21 cellular contexts compared by ENCODE assay signal in the genomic region with DNA sequence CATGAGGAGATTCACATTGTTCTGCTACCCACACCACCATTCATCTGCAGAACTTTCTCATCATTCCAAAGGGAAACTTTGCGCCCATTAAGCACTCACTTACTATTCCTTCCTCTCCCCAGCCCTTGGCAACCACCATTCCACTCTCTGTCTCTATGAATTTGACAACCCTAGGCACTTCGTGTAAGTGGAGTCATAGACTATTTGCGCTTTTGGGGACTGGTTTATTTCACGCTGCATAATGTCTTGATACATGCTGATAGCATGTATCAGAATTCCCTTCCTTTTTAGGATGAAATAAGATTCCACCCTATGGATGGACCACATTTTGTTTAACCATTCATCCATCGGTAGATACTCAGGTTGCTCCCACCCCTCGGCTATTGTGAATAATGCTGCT. TPM values are rescaled to one million over a fixed set of nuclear protein-coding genes. Genes with fewer than 3 reads are reported as not detected.
DNase-seq lines count a peak whose midpoint lies in the region; TF ChIP-seq lines count a peak whose summit lies in the region.
"Had no signal": no experiment of that assay in that cellular context is flagged by ENCODE, and none has a peak within 500 bp of the region (broad histone marks: within the 10 kb centered on the region; RNA-seq: fewer than 3 reads in every experiment).

No MANE protein-coding gene starts in this region.

- H3K36me3 ChIP-seq in esophagus muscularis mucosa (no peaks in the 10 kb centered on the region), muscle layer of colon (ENCODE audit: insufficient read depth, low read length) (no peaks in the 10 kb centered on the region), sigmoid colon (no peaks in the 10 kb centered on the region), transverse colon (no peaks in the 10 kb centered on the region), MM.1S (replicated peaks; ENCODE audit: insufficient read depth, low read length) (no peaks in the 10 kb centered on the region)
- H3K36me3 ChIP-seq: BE2C; BLaER1 treated with 17β-estradiol and CSF1 and Interleukin-3, amounts not matched to agents 10 nM and 100 nM; HAP-1 had no signal

- no peak overlapping the region for H3K4me2 ChIP-seq in MM.1S (ENCODE audit: low read depth, low read length)
- H3K4me2 ChIP-seq: GM23338 had no signal

- H3K9me3 ChIP-seq in esophagus muscularis mucosa (no peaks in the 10 kb centered on the region), muscle layer of colon (ENCODE audit: low read length) (no peaks in the 10 kb centered on the region), sigmoid colon (no peaks in the 10 kb centered on the region), transverse colon (no peaks in the 10 kb centered on the region), MM.1S (replicated peaks; ENCODE audit: insufficient read depth, low read length) (no peaks in the 10 kb centered on the region)
- H3K9me3 ChIP-seq: BE2C; BLaER1 treated with 17β-estradiol and CSF1 and Interleukin-3, amounts not matched to agents 10 nM and 100 nM; HAP-1 had no signal

- peak overlapping the region in 3 of 4 donors; percentile 69 to 94 (median 93) for H3K27ac ChIP-seq in esophagus muscularis mucosa (replicated peaks in 1 of 4)
- H3K27ac ChIP-seq in muscle layer of colon (ENCODE audit: low read depth, low read length) = peak overlapping the region; percentile 73
- H3K27ac ChIP-seq in sigmoid colon = peak overlapping the region; percentile 92 to 97 (median 96)
- H3K27ac ChIP-seq in transverse colon = peak overlapping the region; percentile 0 to 91 (median 86)
- no peak overlapping the region for H3K27ac ChIP-seq in MM.1S (ENCODE audit: low read length)
- H3K27ac ChIP-seq: 22Rv1; BLaER1 treated with 17β-estradiol and CSF1 and Interleukin-3, amounts not matched to agents 10 nM and 100 nM had no signal

- intact Hi-C loops in esophagus muscularis mucosa (cut with DNase I) (no loop called here), sigmoid colon (cut with DNase I) (no loop called here), transverse colon (cut with DNase I; ENCODE audit: low total_unique reads) (loop anchor here (5.0 kb wide), 1 partner anchor 36 kb away; no protein-coding TSS in a partner anchor)

- TF ChIP-seq POLR2A in esophagus muscularis mucosa (IDR thresholded peaks at IDR 0.05; ENCODE audit: low read depth) = no peak
- TF ChIP-seq POLR2A in sigmoid colon (IDR thresholded peaks at IDR 0.05) = no peak
- TF ChIP-seq POLR2A in transverse colon (IDR thresholded peaks at IDR 0.05) = no peak

- no peak overlapping the region for H2AFZ ChIP-seq in MM.1S (ENCODE audit: low read length)
- H2AFZ ChIP-seq: GM23338 had no signal

- H3K4me3 ChIP-seq in esophagus muscularis mucosa = no peak overlapping the region
- no peak overlapping the region for H3K4me3 ChIP-seq in muscle layer of colon (ENCODE audit: low read depth in 1 of 2, low read length in 2 of 2)
- no peak overlapping the region for H3K4me3 ChIP-seq in sigmoid colon
- no peak overlapping the region for H3K4me3 ChIP-seq in transverse colon
- H3K4me3 ChIP-seq in MM.1S (ENCODE audit: low read length) = no peak overlapping the region
- H3K4me3 ChIP-seq: BLaER1 treated with 17β-estradiol and CSF1 and Interleukin-3, amounts not matched to agents 10 nM and 100 nM; GM23338; HAP-1 had no signal

- no peak overlapping the region for H3K9ac ChIP-seq in muscle layer of colon (ENCODE audit: low read length)
- H3K9ac ChIP-seq in MM.1S (ENCODE audit: low read length) = no peak overlapping the region
- H3K9ac ChIP-seq: BLaER1 treated with 17β-estradiol and CSF1 and Interleukin-3, amounts not matched to agents 10 nM and 100 nM had no signal

- 89% methylated on average over 6 of the region's 6 CpGs for WGBS in esophagus muscularis mucosa
- WGBS in sigmoid colon, 2 donors = 92 to 94% methylated on average over 6 of the region's 6 CpGs
- 88 to 100% methylated on average over 3 to 6 of the region's 6 CpGs for WGBS in transverse colon (ENCODE audit: low coverage in 1 of 2), 2 donors

- TF ChIP-seq EP300 in esophagus muscularis mucosa (IDR thresholded peaks at IDR 0.05) = no peak
- TF ChIP-seq EP300 in sigmoid colon (IDR thresholded peaks at IDR 0.05) = peak in 1 of 4 donors; percentile 24
- no peak for TF ChIP-seq EP300 in transverse colon (IDR thresholded peaks at IDR 0.05; ENCODE audit: low read depth)

- H3K9me2 ChIP-seq in MM.1S (replicated peaks; ENCODE audit: insufficient read depth, low read length) = no peaks in the 10 kb centered on the region

- DNase-seq in esophagus muscularis mucosa (ENCODE audit: extremely low spot score) (no peak), sigmoid colon (peak; percentile 50), transverse colon (no peak), HK-2 (ENCODE audit: unreplicated experiment) (no peak), UCSD-AML1 (lab: John Stamatoyannopoulos, UW; ENCODE audit: unreplicated experiment) (no peak), MM.1S (no peak), occipital lobe (lab: John Stamatoyannopoulos, UW) (no peak)
- DNase-seq: AML-193; BE2C; CD4-positive, alpha-beta T cell; CD8-positive, alpha-beta memory T cell; DMS53; DMS79 treated with DMSO at 0.1 percent for 48 hours; GF-D8; HFFc6 had no signal

- H3K4me1 ChIP-seq in esophagus muscularis mucosa (peaks cover 25 to 76% (median 66%) of the 10 kb centered on the region in 4 donors), muscle layer of colon (ENCODE audit: insufficient read depth, low read length) (peaks cover 78% of the 10 kb centered on the region), sigmoid colon (peaks cover 0 to 91% (median 78%) of the 10 kb centered on the region in 4 donors), transverse colon (peaks cover 0 to 17% (median 11%) of the 10 kb centered on the region in 4 donors), MM.1S (ENCODE audit: low read length) (peaks cover 4% of the 10 kb centered on the region; the same call in 1 of the 2 replicates)
- H3K4me1 ChIP-seq: HAP-1 had no signal

- in situ Hi-C loops in transverse colon (cut with MboI; ENCODE audit: low pct_ligation_motif_present in 1 of 4, low pct_unique_long_range_greater_than_20kb in 1 of 4, low sequenced_read_pairs in 3 of 4) = no loop called here

- no peaks in the 10 kb centered on the region for H4K20me1 ChIP-seq in MM.1S (ENCODE audit: insufficient read depth, low read length)

- no peaks in the 10 kb centered on the region for H3K27me3 ChIP-seq in esophagus muscularis mucosa
- no peaks in the 10 kb centered on the region for H3K27me3 ChIP-seq in muscle layer of colon (ENCODE audit: control insufficient read depth in 1 of 2, insufficient read depth in 2 of 2, low read length in 2 of 2)
- H3K27me3 ChIP-seq in sigmoid colon = no peaks in the 10 kb centered on the region
- peaks cover 24% of the 10 kb centered on the region for H3K27me3 ChIP-seq in transverse colon
- H3K27me3 ChIP-seq in MM.1S (replicated peaks; ENCODE audit: insufficient read depth, low read length) = no peaks in the 10 kb centered on the region
- H3K27me3 ChIP-seq: BE2C had no signal

- H3K79me2 ChIP-seq in MM.1S (ENCODE audit: low read length) = no peaks in the 10 kb centered on the region

- H3F3A ChIP-seq in MM.1S (ENCODE audit: insufficient read depth, low read length) = no peaks in the 10 kb centered on the region

- TF ChIP-seq CTCF in esophagus muscularis mucosa (IDR thresholded peaks at IDR 0.05) (no peak), sigmoid colon (IDR thresholded peaks at IDR 0.05) (no peak), transverse colon (IDR thresholded peaks at IDR 0.05) (no peak), MM.1S (IDR thresholded peaks at IDR 0.05; ENCODE audit: low read length) (no peak)

RNA-seq across cellular contexts. Expression of gene EML1, which starts 4.5 kb away (rescaled TPM):
- 100 to 1,000 TPM in 3 of 4 donors, 10 to 100 TPM in 1; 92.3 to 131 (median 119) TPM for total RNA-seq in esophagus muscularis mucosa
- total RNA-seq in sigmoid colon = 100 to 1,000 TPM in 3 of 4 donors, 10 to 100 TPM in 1; 91.5 to 148 (median 141) TPM
- polyA plus RNA-seq in sigmoid colon = 1 to 10 TPM; 3.9 to 7.8 (median 5.0) TPM
- total RNA-seq in transverse colon = 10 to 100 TPM; 16.8 to 59.5 (median 21.9) TPM
- 137 TPM for total RNA-seq in occipital lobe
- polyA plus RNA-seq: CD14-positive monocyte; CD8-positive, alpha-beta memory T cell had no signal
